ENCODE assay signal across 19 cellular contexts in the genomic region with DNA sequence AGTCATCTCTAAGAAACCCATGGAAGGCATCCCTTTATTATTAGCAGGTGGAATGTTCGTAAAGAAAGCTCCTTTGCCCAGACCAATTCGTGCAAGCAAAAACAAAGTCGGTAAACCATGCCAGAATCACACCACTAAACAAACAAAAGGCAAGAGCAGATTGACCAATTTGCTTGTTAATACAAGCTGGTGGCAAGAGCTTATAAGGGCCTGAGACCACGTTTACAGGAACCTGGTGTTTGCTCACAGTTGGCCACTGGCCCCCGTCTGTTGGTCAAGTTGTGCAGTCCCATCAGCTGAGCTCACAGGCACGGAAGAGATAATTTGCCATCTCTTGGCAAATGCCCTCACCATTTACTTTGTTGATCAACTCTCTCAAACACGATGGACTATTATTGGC.
"Had no signal": no experiment of that assay in that cellular context is flagged by ENCODE, and none has a peak within 500 bp of the region (broad histone marks: within the 10 kb centered on the region; RNA-seq: fewer than 3 reads in every experiment).

No MANE protein-coding gene starts in this region.

- H3K36me3 ChIP-seq: colonic mucosa, ovary had no signal

- DNase-seq: colonic mucosa; dermis blood vessel endothelial cell; endodermal cell; erythroblast; foreskin keratinocyte; left cardiac atrium; left ventricle myocardium superior; mesendoderm; naive thymus-derived CD4-positive, alpha-beta T cell; nucleus accumbens; ovary; right cardiac atrium; stimulated activated CD4-positive, alpha-beta T cell treated with anti-CD3 and anti-CD28 coated beads, Interleukin-2, amount 100 ng/mL, for 48 hours; stimulated activated naive CD4-positive, alpha-beta T cell treated with Interleukin-2 at 50 U/mL for 16 hours had no signal

- FAIRE-seq: endothelial cell of umbilical vein, kidney, urothelium cell line had no signal

- H3K27me3 ChIP-seq: colonic mucosa, foreskin keratinocyte, ovary had no signal

- H3K4me3 ChIP-seq: colonic mucosa, hepatocyte, ovary, smooth muscle cell had no signal
